Comparison of ENCODE assay signal across 17 cellular contexts in genomic region chr17:82232876-82233785, GRCh38. TPM values are rescaled to one million over a fixed set of nuclear protein-coding genes. Genes with fewer than 3 reads are reported as not detected.
A peak's percentile ranks its signal among the peaks of the same experiment; 100 is the strongest.
DNase-seq lines count a peak whose midpoint lies in the region; ATAC-seq, FAIRE-seq and TF ChIP-seq lines count a peak whose summit lies in the region.
"Had no signal": no experiment of that assay in that cellular context is flagged by ENCODE, and none has a peak within 500 bp of the region (broad histone marks: within the 10 kb centered on the region; RNA-seq: fewer than 3 reads in every experiment).

No MANE protein-coding gene starts in this region.

- TF ChIP-seq CTCF in PC-9 (conservative IDR thresholded peaks at IDR 0.05) (no peak), HepG2 (CRISPR knock-in tag; IDR thresholded peaks at IDR 0.05) (no peak), prostate gland (IDR thresholded peaks at IDR 0.05) (no peak)

- no peak overlapping the region for H3K4me3 ChIP-seq in PC-9
- peak overlapping the region in 1 of 3 experiments; percentile 97; a peak in 2 of 6 replicates for H3K4me3 ChIP-seq in HepG2 (replicated peaks in 1 of 3; ENCODE audit: insufficient read depth in 1 of 3, low read depth in 2 of 3, low read length in 3 of 3)
- H3K4me3 ChIP-seq in prostate gland, result no peak overlapping the region
- H3K4me3 ChIP-seq: ascending aorta had no signal

- H3K27me3 ChIP-seq in PC-9 (ENCODE audit: insufficient read depth, low read depth), result no peaks in the 10 kb centered on the region
- H3K27me3 ChIP-seq in HepG2 (ENCODE audit: control insufficient read depth in 1 of 2, insufficient read depth in 2 of 2, low read length in 2 of 2), result no peaks in the 10 kb centered on the region; a peak in 1 of 5 replicates
- no peaks in the 10 kb centered on the region for H3K27me3 ChIP-seq in prostate gland (replicated peaks; ENCODE audit: insufficient read depth)
- H3K27me3 ChIP-seq: ascending aorta had no signal

- H3K27ac Mint-ChIP-seq in activated CD4-positive, alpha-beta T cell treated with anti-CD3 and anti-CD28 coated beads, Interleukin-2, amount 10 ng/mL, durations not matched to agents 7 days and 5 days, result peak overlapping the region; percentile 83
- peak overlapping the region; percentile 79 for H3K27ac Mint-ChIP-seq in stimulated activated memory B cell treated with anti-CD40 and anti-IgM and Interleukin-4, amounts not matched to agents 10 μg/mL and 1 μg/mL and 100 μg/mL, for 72 hours

- H3K4me1 Mint-ChIP-seq in activated CD4-positive, alpha-beta T cell treated with anti-CD3 and anti-CD28 coated beads, Interleukin-2, amount 10 ng/mL, durations not matched to agents 7 days and 5 days, result peaks cover 28% of the 10 kb centered on the region
- H3K4me1 Mint-ChIP-seq in stimulated activated memory B cell treated with anti-CD40 and anti-IgM and Interleukin-4, amounts not matched to agents 10 μg/mL and 1 μg/mL and 100 μg/mL, for 72 hours, result peaks cover 55% of the 10 kb centered on the region

- H3K79me2 ChIP-seq in PC-9 (ENCODE audit: low read depth) (peaks cover 64% of the 10 kb centered on the region), HepG2 (ENCODE audit: insufficient read depth, low read length) (peaks cover 76% of the 10 kb centered on the region)

- TF ChIP-seq POLR2A in HepG2 (IDR thresholded peaks at IDR 0.05; ENCODE audit: insufficient read depth in 1 of 2, low read depth in 2 of 2, low read length in 2 of 2) (no peak), prostate gland (IDR thresholded peaks at IDR 0.05) (no peak)

- H3K36me3 Mint-ChIP-seq in activated CD4-positive, alpha-beta T cell treated with anti-CD3 and anti-CD28 coated beads, Interleukin-2, amount 10 ng/mL, durations not matched to agents 7 days and 5 days (ENCODE audit: low read depth), result peaks cover 11% of the 10 kb centered on the region
- H3K36me3 Mint-ChIP-seq in stimulated activated memory B cell treated with anti-CD40 and anti-IgM and Interleukin-4, amounts not matched to agents 10 μg/mL and 1 μg/mL and 100 μg/mL, for 72 hours, result peaks cover 6% of the 10 kb centered on the region

- H3K9me3 Mint-ChIP-seq in activated CD4-positive, alpha-beta T cell treated with anti-CD3 and anti-CD28 coated beads, Interleukin-2, amount 10 ng/mL, durations not matched to agents 7 days and 5 days, result no peaks in the 10 kb centered on the region
- no peaks in the 10 kb centered on the region for H3K9me3 Mint-ChIP-seq in stimulated activated memory B cell treated with anti-CD40 and anti-IgM and Interleukin-4, amounts not matched to agents 10 μg/mL and 1 μg/mL and 100 μg/mL, for 72 hours

- peak overlapping the region; percentile 13; the same call in 1 of the 2 replicates for H3K4me2 ChIP-seq in PC-9
- peak overlapping the region; percentile 87 for H3K4me2 ChIP-seq in HepG2 (ENCODE audit: low read depth, low read length)

- H3K27me3 Mint-ChIP-seq in activated CD4-positive, alpha-beta T cell treated with anti-CD3 and anti-CD28 coated beads, Interleukin-2, amount 10 ng/mL, durations not matched to agents 7 days and 5 days, result no peaks in the 10 kb centered on the region
- no peaks in the 10 kb centered on the region for H3K27me3 Mint-ChIP-seq in stimulated activated memory B cell treated with anti-CD40 and anti-IgM and Interleukin-4, amounts not matched to agents 10 μg/mL and 1 μg/mL and 100 μg/mL, for 72 hours

- in situ Hi-C loops in HepG2 (cut with HindIII; ENCODE audit: extremely low pct_ligation_motif_present, low pct_unique_long_range_greater_than_20kb), result no loop called here

- H3K9me3 ChIP-seq in PC-9 (ENCODE audit: insufficient read depth, low read depth) (no peaks in the 10 kb centered on the region), HepG2 (ENCODE audit: low read length) (no peaks in the 10 kb centered on the region), prostate gland (no peaks in the 10 kb centered on the region)
- H3K9me3 ChIP-seq: ascending aorta, thoracic aorta had no signal

- POLR2A ChIA-PET in activated CD4-positive, alpha-beta T cell treated with anti-CD3 and anti-CD28 coated beads, Interleukin-2, amount 10 ng/mL, durations not matched to agents 7 days and 5 days (lab: Charles Lee), result no interaction called here
- POLR2A ChIA-PET in PC-9 (lab: Charles Lee; ENCODE audit: unreplicated experiment), result no interaction called here
- POLR2A ChIA-PET in HepG2 (lab: Yijun Ruan, JAX), result interaction anchor here (1.6 to 5.0 kb wide), 3 partner anchors 8 to 59 kb away, joined by 5 to 96 read pairs (median 28); no protein-coding TSS in a partner anchor

- TF ChIP-seq EP300 in HepG2 (IDR thresholded peaks at IDR 0.05; ENCODE audit: low read depth in 2 of 2, low read length in 2 of 2) (no peak), HepG2 (CRISPR knock-in tag; IDR thresholded peaks at IDR 0.05; ENCODE audit: borderline replicate concordance) (no peak)

- H2AFZ ChIP-seq in PC-9, result no peak overlapping the region
- H2AFZ ChIP-seq in HepG2 (ENCODE audit: low read length), result no peak overlapping the region

- 91% methylated on average over 21 of the region's 21 CpGs for WGBS in HepG2 (ENCODE audit: low lambda C conversion rate)
- WGBS in prostate gland, result 71% methylated on average over 20 of the region's 21 CpGs

- peaks cover 41% of the 10 kb centered on the region for H3K4me1 ChIP-seq in PC-9 (replicated peaks; ENCODE audit: insufficient read depth)
- peaks cover 75% of the 10 kb centered on the region for H3K4me1 ChIP-seq in HepG2 (ENCODE audit: insufficient read depth, low read length)
- peaks cover 27% of the 10 kb centered on the region for H3K4me1 ChIP-seq in prostate gland (replicated peaks)

- no peaks in the 10 kb centered on the region for H3K9me2 ChIP-seq in PC-9 (ENCODE audit: insufficient read depth)

- no peak for DNase-seq in activated CD4-positive, alpha-beta T cell treated with anti-CD3 and anti-CD28 coated beads, Interleukin-2, amount 10 ng/mL, durations not matched to agents 7 days and 5 days
- DNase-seq in activated CD4-positive, alpha-beta T cell treated with anti-CD3 and anti-CD28 coated beads, Interleukin-2, amount 50 U/mL, for 48 hours, result no peak
- DNase-seq in PC-9 (no peak), HepG2 (ENCODE audit: low spot score) (no peak), prostate gland (ENCODE audit: low spot score) (no peak)
- DNase-seq: DND-41, hippocampal formation, mesendoderm, MV-4-11, NCI-H345 had no signal

- H3K36me3 ChIP-seq in PC-9 (ENCODE audit: low read depth) (no peaks in the 10 kb centered on the region), HepG2 (replicated peaks in 1 of 2; ENCODE audit: control insufficient read depth in 1 of 2, insufficient read depth in 2 of 2, low read length in 2 of 2) (peaks cover 32 to 35% of the 10 kb centered on the region in 2 experiments), prostate gland (no peaks in the 10 kb centered on the region)

- intact Hi-C loops in PC-9 (cut with micrococcal nuclease; ENCODE audit: unreplicated experiment) (loop anchor here (5.0 to 10.0 kb wide), 2 partner anchors 126 to 262 kb away; no protein-coding TSS in a partner anchor), HepG2 (cut with micrococcal nuclease; ENCODE audit: unreplicated experiment) (loop anchor here (10.0 kb wide), 1 partner anchor 128 kb away; no protein-coding TSS in a partner anchor), prostate gland (cut with DNase I) (loop anchor here (10.0 kb wide), 1 partner anchor 62 kb away; no protein-coding TSS in a partner anchor)

- no peak for FAIRE-seq in HepG2 (lab: Jason Lieb, UNC)
- FAIRE-seq: endothelial cell of umbilical vein, TTC549 had no signal

- no peak for TF ChIP-seq RAD21 in HepG2 (CRISPR knock-in tag; IDR thresholded peaks at IDR 0.05)

- CTCF ChIA-PET in activated CD4-positive, alpha-beta T cell treated with anti-CD3 and anti-CD28 coated beads, Interleukin-2, amount 10 ng/mL, durations not matched to agents 7 days and 5 days (lab: Charles Lee), result interaction anchor here (1.2 kb wide), 1 partner anchor 11 kb away, joined by 3 read pairs; no protein-coding TSS in a partner anchor
- CTCF ChIA-PET in PC-9 (lab: Charles Lee), result no interaction called here
- CTCF ChIA-PET in HepG2 (lab: Yijun Ruan, JAX; ENCODE audit: low intra/inter-chr PET ratio, low total read pairs), result no interaction called here

- H3K4me3 Mint-ChIP-seq in activated CD4-positive, alpha-beta T cell treated with anti-CD3 and anti-CD28 coated beads, Interleukin-2, amount 10 ng/mL, durations not matched to agents 7 days and 5 days, result no peak overlapping the region
- H3K4me3 Mint-ChIP-seq in stimulated activated memory B cell treated with anti-CD40 and anti-IgM and Interleukin-4, amounts not matched to agents 10 μg/mL and 1 μg/mL and 100 μg/mL, for 72 hours, result peak overlapping the region; percentile 66

- H3K27ac ChIP-seq in PC-9 (no peak overlapping the region), HepG2 (ENCODE audit: extremely low read length, insufficient read depth, low read length) (peak overlapping the region; percentile 43), prostate gland (peak overlapping the region in 1 of 2 donors; percentile 88)

- ATAC-seq in HepG2 (no peak), HG03095 (IDR thresholded peaks at IDR 0.05; ENCODE audit: unreplicated experiment) (no peak), GM21360 (IDR thresholded peaks at IDR 0.05; ENCODE audit: unreplicated experiment) (no peak)
- no peak for ATAC-seq in stimulated activated memory B cell treated with anti-CD40 and anti-IgM and Interleukin-4, amounts not matched to agents 10 μg/mL and 1 μg/mL and 100 μg/mL, for 72 hours

- peaks cover 38% of the 10 kb centered on the region; the same call in 1 of the 2 replicates for H3F3A ChIP-seq in PC-9 (ENCODE audit: insufficient read depth, low read depth)

- peak overlapping the region; percentile 46 for H3K9ac ChIP-seq in HepG2 (ENCODE audit: insufficient read depth, low read depth, low read length)

- BruUV-seq in PC-9 (replicated peaks; lab: Mats Ljungman, UMichigan) (no TSS peak), HepG2 (replicated peaks; lab: Mats Ljungman, UMichigan) (no TSS peak)

- peaks cover 55% of the 10 kb centered on the region for H4K20me1 ChIP-seq in PC-9 (ENCODE audit: insufficient read depth)
- H4K20me1 ChIP-seq in HepG2 (ENCODE audit: insufficient read depth, low read length), result peaks cover 86% of the 10 kb centered on the region

RNA-seq across cellular contexts. Expression of gene SLC16A3, which starts 4.3 kb away (rescaled TPM):
- 100 to 1,000 TPM; 104 to 140 TPM for total RNA-seq in activated CD4-positive, alpha-beta T cell treated with anti-CD3 and anti-CD28 coated beads, Interleukin-2, amount 10 ng/mL, durations not matched to agents 7 days and 5 days
- total RNA-seq in PC-9 (2021) (157 and 198 TPM in 2 replicates), HepG2 (2016; rRNA removed; fragmentation: Illumina TruSeq; extraction: Trizol) (99.9 and 242 TPM in 2 replicates), prostate gland (10 to 100 TPM in 1 of 2 donors, 1 to 10 TPM in 1; 5.0 to 69.2 TPM)
- total RNA-seq in HepG2 (2016; cell fraction: cytosol; rRNA removed; fragmentation: Illumina TruSeq; extraction: Trizol; ENCODE audit: low read depth), result 51.0 and 61.4 TPM in 2 replicates
- 83.6 and 248 TPM in 2 replicates for total RNA-seq in HepG2 (2016; cell fraction: insoluble cytoplasmic fraction; rRNA removed; fragmentation: Illumina TruSeq; extraction: Trizol)
- 88.3 and 97.4 TPM in 2 replicates for total RNA-seq in HepG2 (2016; cell fraction: membrane; rRNA removed; fragmentation: Illumina TruSeq; extraction: Trizol)
- total RNA-seq in HepG2 (2016; cell fraction: nucleus; rRNA removed; fragmentation: Illumina TruSeq; extraction: Trizol), result 164 and 200 TPM in 2 replicates
- polyA plus RNA-seq in HepG2 (2011; rRNA removed), result 349 and 598 TPM in 2 replicates
- 384 and 554 TPM in 2 replicates for polyA plus RNA-seq in HepG2 (2011; cell fraction: cytosol; rRNA removed)
- polyA plus RNA-seq in HepG2 (2011; cell fraction: nucleus; rRNA removed), result 293 and 327 TPM in 2 replicates
- polyA plus RNA-seq in HepG2 (2012), result 348 and 404 TPM in 2 replicates
- polyA plus RNA-seq in HepG2 (2016; cell fraction: cytosol; fragmentation: Illumina TruSeq; extraction: Trizol; ENCODE audit: low read depth), result 38.7 and 40.7 TPM in 2 replicates
- polyA plus RNA-seq in HepG2 (2016; cell fraction: insoluble cytoplasmic fraction; fragmentation: Illumina TruSeq; extraction: Trizol; ENCODE audit: low read depth), result 95.9 and 111 TPM in 2 replicates
- 61.0 and 65.9 TPM in 2 replicates for polyA plus RNA-seq in HepG2 (2016; cell fraction: membrane; fragmentation: Illumina TruSeq; extraction: Trizol; ENCODE audit: low read depth)
- polyA plus RNA-seq in HepG2 (2016; cell fraction: nucleus; fragmentation: Illumina TruSeq; extraction: Trizol; ENCODE audit: insufficient read depth, low read depth), result 334 and 368 TPM in 2 replicates
- 181 and 1,731 TPM in 2 replicates for polyA minus RNA-seq in HepG2 (2011; rRNA and poly(A)+ RNA removed; ENCODE audit: low replicate concordance)
- 365 and 408 TPM in 2 replicates for polyA minus RNA-seq in HepG2 (2011; cell fraction: cytosol; rRNA and poly(A)+ RNA removed)
- polyA minus RNA-seq in HepG2 (2011; cell fraction: nucleus; rRNA and poly(A)+ RNA removed), result 137 and 145 TPM in 2 replicates

RNA-seq across cellular contexts. Expression of gene CCDC57, which starts 20.5 kb away (rescaled TPM):
- total RNA-seq in activated CD4-positive, alpha-beta T cell treated with anti-CD3 and anti-CD28 coated beads, Interleukin-2, amount 10 ng/mL, durations not matched to agents 7 days and 5 days, result 10 to 100 TPM; 60.5 to 69.7 TPM
- total RNA-seq in PC-9 (2021) (138 and 140 TPM in 2 replicates), HepG2 (2016; rRNA removed; fragmentation: Illumina TruSeq; extraction: Trizol) (54.8 and 59.9 TPM in 2 replicates), prostate gland (10 to 100 TPM; 57.6 to 62.8 TPM)
- total RNA-seq in HepG2 (2016; cell fraction: cytosol; rRNA removed; fragmentation: Illumina TruSeq; extraction: Trizol; ENCODE audit: low read depth), result 85.1 and 122 TPM in 2 replicates
- total RNA-seq in HepG2 (2016; cell fraction: insoluble cytoplasmic fraction; rRNA removed; fragmentation: Illumina TruSeq; extraction: Trizol), result 54.5 and 62.8 TPM in 2 replicates
- 78.3 and 105 TPM in 2 replicates for total RNA-seq in HepG2 (2016; cell fraction: membrane; rRNA removed; fragmentation: Illumina TruSeq; extraction: Trizol)
- total RNA-seq in HepG2 (2016; cell fraction: nucleus; rRNA removed; fragmentation: Illumina TruSeq; extraction: Trizol), result 40.6 and 45.1 TPM in 2 replicates
- polyA plus RNA-seq in HepG2 (2011; rRNA removed), result 59.3 and 69.8 TPM in 2 replicates
- 59.9 and 140 TPM in 2 replicates for polyA plus RNA-seq in HepG2 (2011; cell fraction: cytosol; rRNA removed)
- 103 and 130 TPM in 2 replicates for polyA plus RNA-seq in HepG2 (2011; cell fraction: nucleus; rRNA removed)
- 48.8 and 63.7 TPM in 2 replicates for polyA plus RNA-seq in HepG2 (2012)
- 113 and 149 TPM in 2 replicates for polyA plus RNA-seq in HepG2 (2016; cell fraction: cytosol; fragmentation: Illumina TruSeq; extraction: Trizol; ENCODE audit: low read depth)
- polyA plus RNA-seq in HepG2 (2016; cell fraction: insoluble cytoplasmic fraction; fragmentation: Illumina TruSeq; extraction: Trizol; ENCODE audit: low read depth), result 62.5 and 66.4 TPM in 2 replicates
- polyA plus RNA-seq in HepG2 (2016; cell fraction: membrane; fragmentation: Illumina TruSeq; extraction: Trizol; ENCODE audit: low read depth), result 95.1 and 110 TPM in 2 replicates
- 121 and 124 TPM in 2 replicates for polyA plus RNA-seq in HepG2 (2016; cell fraction: nucleus; fragmentation: Illumina TruSeq; extraction: Trizol; ENCODE audit: insufficient read depth, low read depth)
- polyA minus RNA-seq in HepG2 (2011; rRNA and poly(A)+ RNA removed; ENCODE audit: low replicate concordance), result 23.1 and 32.6 TPM in 2 replicates
- polyA minus RNA-seq in HepG2 (2011; cell fraction: cytosol; rRNA and poly(A)+ RNA removed), result 18.1 and 19.8 TPM in 2 replicates
- polyA minus RNA-seq in HepG2 (2011; cell fraction: nucleus; rRNA and poly(A)+ RNA removed), result 27.6 and 37.2 TPM in 2 replicates

RNA-seq across cellular contexts. Expression of gene CSNK1D, which starts 40.4 kb away (rescaled TPM):
- total RNA-seq in activated CD4-positive, alpha-beta T cell treated with anti-CD3 and anti-CD28 coated beads, Interleukin-2, amount 10 ng/mL, durations not matched to agents 7 days and 5 days, result 100 to 1,000 TPM; 115 to 142 TPM
- 151 and 181 TPM in 2 replicates for total RNA-seq in PC-9 (2021)
- total RNA-seq in HepG2 (2016; rRNA removed; fragmentation: Illumina TruSeq; extraction: Trizol), result 28.4 and 31.5 TPM in 2 replicates
- 19.2 and 20.4 TPM in 2 replicates for total RNA-seq in HepG2 (2016; cell fraction: cytosol; rRNA removed; fragmentation: Illumina TruSeq; extraction: Trizol; ENCODE audit: low read depth)
- 23.0 and 34.1 TPM in 2 replicates for total RNA-seq in HepG2 (2016; cell fraction: insoluble cytoplasmic fraction; rRNA removed; fragmentation: Illumina TruSeq; extraction: Trizol)
- 24.3 and 26.6 TPM in 2 replicates for total RNA-seq in HepG2 (2016; cell fraction: membrane; rRNA removed; fragmentation: Illumina TruSeq; extraction: Trizol)
- 42.8 and 45.6 TPM in 2 replicates for total RNA-seq in HepG2 (2016; cell fraction: nucleus; rRNA removed; fragmentation: Illumina TruSeq; extraction: Trizol)
- 128 and 148 TPM in 2 replicates for polyA plus RNA-seq in HepG2 (2011; rRNA removed)
- polyA plus RNA-seq in HepG2 (2011; cell fraction: cytosol; rRNA removed), result 81.5 and 90.2 TPM in 2 replicates
- 1,010 and 1,066 TPM in 2 replicates for polyA plus RNA-seq in HepG2 (2011; cell fraction: nucleus; rRNA removed)
- 164 and 234 TPM in 2 replicates for polyA plus RNA-seq in HepG2 (2012)
- polyA plus RNA-seq in HepG2 (2016; cell fraction: cytosol; fragmentation: Illumina TruSeq; extraction: Trizol; ENCODE audit: low read depth), result 19.6 and 21.8 TPM in 2 replicates
- 71.8 and 89.7 TPM in 2 replicates for polyA plus RNA-seq in HepG2 (2016; cell fraction: insoluble cytoplasmic fraction; fragmentation: Illumina TruSeq; extraction: Trizol; ENCODE audit: low read depth)
- polyA plus RNA-seq in HepG2 (2016; cell fraction: membrane; fragmentation: Illumina TruSeq; extraction: Trizol; ENCODE audit: low read depth), result 40.8 and 42.7 TPM in 2 replicates
- 316 and 342 TPM in 2 replicates for polyA plus RNA-seq in HepG2 (2016; cell fraction: nucleus; fragmentation: Illumina TruSeq; extraction: Trizol; ENCODE audit: insufficient read depth, low read depth)
- 78.0 and 103 TPM in 2 replicates for polyA minus RNA-seq in HepG2 (2011; rRNA and poly(A)+ RNA removed; ENCODE audit: low replicate concordance)
- 51.7 and 60.9 TPM in 2 replicates for polyA minus RNA-seq in HepG2 (2011; cell fraction: cytosol; rRNA and poly(A)+ RNA removed)
- 117 and 118 TPM in 2 replicates for polyA minus RNA-seq in HepG2 (2011; cell fraction: nucleus; rRNA and poly(A)+ RNA removed)
- 100 to 1,000 TPM in 1 of 2 donors, 10 to 100 TPM in 1; 80.3 to 155 TPM for total RNA-seq in prostate gland
